24 cellular contexts compared by ENCODE assay signal in the genomic region with DNA sequence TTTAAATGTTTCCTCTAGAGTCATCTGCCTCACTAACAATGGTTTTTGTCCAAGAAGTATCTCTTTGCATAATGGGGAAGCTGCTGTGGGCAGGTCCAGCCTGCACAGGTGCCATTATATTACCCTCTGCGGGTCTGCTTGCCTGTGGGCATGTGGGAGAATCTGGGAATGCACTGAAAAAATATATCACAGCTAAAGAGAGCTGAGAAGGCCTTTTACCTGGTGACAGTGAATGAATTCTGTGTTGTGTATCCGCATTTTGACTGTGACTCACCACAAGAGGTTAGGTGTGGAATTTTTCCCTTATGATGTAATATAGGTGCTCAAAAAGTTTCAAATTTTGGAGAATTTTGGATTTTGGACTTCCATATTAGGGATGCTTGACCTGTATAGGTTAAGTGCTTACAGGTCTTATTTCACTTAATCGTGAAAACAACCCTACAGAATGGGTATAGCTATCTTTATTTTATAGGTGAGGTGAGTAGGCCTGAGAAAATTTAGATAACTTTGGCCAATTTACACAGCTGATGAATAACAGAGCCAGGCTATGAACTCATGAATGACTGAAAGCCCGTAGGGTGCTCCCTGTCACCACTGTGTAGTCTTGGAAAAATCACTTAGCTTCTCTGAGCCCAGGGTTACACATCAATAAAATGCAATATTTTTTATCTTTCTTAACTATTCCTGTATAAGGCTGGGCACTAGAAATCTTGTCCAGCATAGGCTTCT.
"Had no signal": no experiment of that assay in that cellular context is flagged by ENCODE, and none has a peak within 500 bp of the region (broad histone marks: within the 10 kb centered on the region; RNA-seq: fewer than 3 reads in every experiment).

No MANE protein-coding gene starts in this region.

- H3K4me3 ChIP-seq: SJSA1, SK-N-MC had no signal

- H3K9me3 ChIP-seq: SJSA1 had no signal

- H3K27me3 ChIP-seq: SJSA1 had no signal

- H3K36me3 ChIP-seq: SJSA1 had no signal

- H3K4me1 ChIP-seq: SJSA1 had no signal

- FAIRE-seq: RCC 7860 had no signal

- DNase-seq: KBM-7; MV-4-11; NCI-H1048; NCI-H1105; NCI-H1417 treated with DMSO at 0.1 percent for 48 hours; NCI-H146; NCI-H1694 treated with DMSO at 0.1 percent for 48 hours; NCI-H1930; NCI-H2081; NCI-H2171; NCI-H226; NCI-H446; NCI-H510A; NCI-H524 treated with DMSO at 0.1 percent for 48 hours; NCI-H69; NCI-H774; NK-92 treated with Interleukin-12 subunit alpha and Interleukin-12 subunit beta, amount 100 ng/mL, for 24 hours; Right ventricle myocardium superior; RPMI8226; SIG-M5; SW 1271 had no signal

- H3K27ac ChIP-seq: SJSA1, SK-N-MC had no signal
